14 cellular contexts compared by ENCODE assay signal in the genomic region with DNA sequence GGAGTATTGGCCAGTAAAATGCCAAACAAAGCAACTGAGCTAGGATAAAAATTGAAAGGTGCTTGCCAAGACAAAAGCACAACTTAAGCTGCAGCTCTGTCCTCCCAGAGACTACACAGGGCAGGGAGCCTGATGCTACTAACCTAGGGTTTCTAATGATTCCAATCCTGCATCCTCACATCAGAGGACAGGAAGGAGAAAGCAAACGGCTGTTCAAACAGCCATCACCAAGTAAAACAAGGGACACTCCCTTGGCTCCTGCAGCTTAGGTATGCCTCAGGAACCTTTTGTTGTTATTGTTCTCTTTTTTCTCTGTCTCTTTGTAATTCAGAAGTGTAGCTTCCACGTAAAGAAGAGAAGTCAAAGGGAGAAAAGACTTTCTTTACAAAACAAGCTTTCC.
DNase-seq lines count a peak whose midpoint lies in the region; ATAC-seq and TF ChIP-seq lines count a peak whose summit lies in the region.
"Had no signal": no experiment of that assay in that cellular context is flagged by ENCODE, and none has a peak within 500 bp of the region (broad histone marks: within the 10 kb centered on the region; RNA-seq: fewer than 3 reads in every experiment).

No MANE protein-coding gene starts in this region.

- peak overlapping the region; percentile 83 for H3K27ac Mint-ChIP-seq in endodermal cell
- no peak overlapping the region for H3K27ac Mint-ChIP-seq in activated CD4-positive, alpha-beta T cell treated with anti-CD3 and anti-CD28 coated beads for 36 hours

- peak overlapping the region in 9 of 11 experiments; percentile 0 to 62 (median 59); a peak in 14 of 22 replicates for H3K27ac ChIP-seq in BLaER1 treated with 17β-estradiol and CSF1 and Interleukin-3, amounts not matched to agents 10 nM and 100 nM
- H3K27ac ChIP-seq in HUES48 (ENCODE audit: low read depth, low read length): peak overlapping the region; percentile 95
- H3K27ac ChIP-seq in endodermal cell (ENCODE audit: low read depth, low read length): no peak overlapping the region

- H4K20me1 ChIP-seq in BLaER1 treated with 17β-estradiol and CSF1 and Interleukin-3, amounts not matched to agents 10 nM and 100 nM: peaks cover 0 to 100% (median 59%) of the 10 kb centered on the region in 11 experiments; a peak in 10 of 22 replicates

- no peak for ATAC-seq in activated CD4-positive, alpha-beta T cell treated with anti-CD3 and anti-CD28 coated beads for 36 hours
- ATAC-seq: natural killer cell treated with Interleukin-12 subunit alpha and Interleukin-12 subunit beta and Interleukin-15 and Interleukin-18, amount 100 ng/mL, for 72 hours had no signal

- no peaks in the 10 kb centered on the region for H3K27me3 ChIP-seq in BLaER1 treated with 17β-estradiol and CSF1 and Interleukin-3, amounts not matched to agents 10 nM and 100 nM
- H3K27me3 ChIP-seq in HUES48 (ENCODE audit: control insufficient read depth, insufficient read depth, low read length): no peaks in the 10 kb centered on the region
- no peaks in the 10 kb centered on the region for H3K27me3 ChIP-seq in endodermal cell (ENCODE audit: control insufficient read depth, insufficient read depth, low read length, poor library complexity, severe bottlenecking)
- H3K27me3 ChIP-seq: upper lobe of left lung had no signal

- peak; percentile 98 for DNase-seq in NCI-H748 treated with DMSO at 0.1 percent for 48 hours (lab: John Stamatoyannopoulos, UW)
- DNase-seq in endodermal cell: peak; percentile 70
- no peak for DNase-seq in KG1 (lab: John Stamatoyannopoulos, UW)
- DNase-seq in nucleus accumbens (lab: John Stamatoyannopoulos, UW): no peak
- DNase-seq in activated CD4-positive, alpha-beta T cell treated with anti-CD3 and anti-CD28 coated beads for 36 hours: no peak
- no peak for DNase-seq in islet precursor cell
- DNase-seq: activated CD4-positive, alpha-beta T cell treated with anti-CD3 and anti-CD28 coated beads for 1 hour; activated T-cell treated with anti-CD3 and anti-CD28 coated beads for 4 hours; NCI-H1436 treated with DMSO at 0.1 percent for 48 hours; stimulated activated CD4-positive, alpha-beta T cell treated with anti-CD3 and anti-CD28 coated beads, Interleukin-4, amount 100 ng/mL, for 1 hour; upper lobe of left lung had no signal

- H3K9me3 Mint-ChIP-seq in endodermal cell: no peaks in the 10 kb centered on the region
- H3K9me3 Mint-ChIP-seq in activated CD4-positive, alpha-beta T cell treated with anti-CD3 and anti-CD28 coated beads for 36 hours (ENCODE audit: low read depth): no peaks in the 10 kb centered on the region
- H3K9me3 Mint-ChIP-seq: natural killer cell treated with Interleukin-12 subunit alpha and Interleukin-12 subunit beta and Interleukin-15 and Interleukin-18, amount 100 ng/mL, for 72 hours had no signal

- H3K27me3 Mint-ChIP-seq in endodermal cell (ENCODE audit: insufficient read depth): no peaks in the 10 kb centered on the region
- H3K27me3 Mint-ChIP-seq in activated CD4-positive, alpha-beta T cell treated with anti-CD3 and anti-CD28 coated beads for 36 hours: peaks cover 26% of the 10 kb centered on the region

- no peaks in the 10 kb centered on the region for H3K9me3 ChIP-seq in BLaER1 treated with 17β-estradiol and CSF1 and Interleukin-3, amounts not matched to agents 10 nM and 100 nM (replicated peaks in 1 of 11)
- H3K9me3 ChIP-seq in HUES48 (ENCODE audit: control insufficient read depth, insufficient read depth, low read length): no peaks in the 10 kb centered on the region
- no peaks in the 10 kb centered on the region for H3K9me3 ChIP-seq in endodermal cell (ENCODE audit: control insufficient read depth, low read length)
- H3K9me3 ChIP-seq: upper lobe of left lung had no signal

- peaks cover 41 to 77% (median 58%) of the 10 kb centered on the region in 10 experiments for H3K4me1 ChIP-seq in BLaER1 treated with 17β-estradiol and CSF1 and Interleukin-3, amounts not matched to agents 10 nM and 100 nM
- H3K4me1 ChIP-seq in HUES48 (ENCODE audit: control insufficient read depth, insufficient read depth, low read length): peaks cover 62% of the 10 kb centered on the region
- H3K4me1 ChIP-seq in endodermal cell (ENCODE audit: control insufficient read depth, insufficient read depth, low read length): peaks cover 5% of the 10 kb centered on the region

- no peaks in the 10 kb centered on the region for H3K36me3 Mint-ChIP-seq in endodermal cell (ENCODE audit: low read depth)
- no peaks in the 10 kb centered on the region for H3K36me3 Mint-ChIP-seq in activated CD4-positive, alpha-beta T cell treated with anti-CD3 and anti-CD28 coated beads for 36 hours (ENCODE audit: low read depth)
- H3K36me3 Mint-ChIP-seq: natural killer cell treated with Interleukin-12 subunit alpha and Interleukin-12 subunit beta and Interleukin-15 and Interleukin-18, amount 100 ng/mL, for 72 hours had no signal

- intact Hi-C loops in activated CD4-positive, alpha-beta T cell treated with anti-CD3 and anti-CD28 coated beads for 36 hours (cut with DNase I, micrococcal nuclease): loop anchor here in 1 of 2 experiments (5.0 kb wide), 1 partner anchor 99 kb away; a partner anchor contains a TSS

- TF ChIP-seq CTCF in endodermal cell (conservative IDR thresholded peaks at IDR 0.05): no peak

- H3K9ac ChIP-seq in BLaER1 treated with 17β-estradiol and CSF1 and Interleukin-3, amounts not matched to agents 10 nM and 100 nM: peak overlapping the region in 5 of 11 experiments; percentile 16 to 59 (median 22); a peak in 4 of 22 replicates
- H3K9ac ChIP-seq in HUES48 (ENCODE audit: low read depth, low read length) (no peak overlapping the region), endodermal cell (ENCODE audit: extremely low read depth, low read length, poor library complexity, severe bottlenecking) (no peak overlapping the region)

- peaks cover 29% of the 10 kb centered on the region for H3K4me1 Mint-ChIP-seq in endodermal cell
- H3K4me1 Mint-ChIP-seq in activated CD4-positive, alpha-beta T cell treated with anti-CD3 and anti-CD28 coated beads for 36 hours: peaks cover 25% of the 10 kb centered on the region

- CTCF ChIA-PET in activated CD4-positive, alpha-beta T cell treated with anti-CD3 and anti-CD28 coated beads for 36 hours (lab: Charles Lee): interaction anchor here (0.8 to 1.1 kb wide), 2 partner anchors 10 to 16 kb away, joined by 3 to 4 read pairs; no protein-coding TSS in a partner anchor

- 9% methylated on average over 2 of the region's 2 CpGs; no CpG with 5 or more reads in 1 of the 2 experiments for WGBS in endodermal cell (ENCODE audit: insufficient coverage in 1 of 2, insufficient read length in 1 of 2), 2 experiments

- H3K4me3 Mint-ChIP-seq in endodermal cell: no peak overlapping the region
- H3K4me3 Mint-ChIP-seq in activated CD4-positive, alpha-beta T cell treated with anti-CD3 and anti-CD28 coated beads for 36 hours: no peak overlapping the region

- H3K36me3 ChIP-seq in BLaER1 treated with 17β-estradiol and CSF1 and Interleukin-3, amounts not matched to agents 10 nM and 100 nM: peaks cover 1 to 42% (median 15%) of the 10 kb centered on the region in 11 experiments; a peak in 14 of 22 replicates
- no peaks in the 10 kb centered on the region for H3K36me3 ChIP-seq in HUES48 (ENCODE audit: control insufficient read depth, insufficient read depth, low read length)
- H3K36me3 ChIP-seq in endodermal cell (ENCODE audit: control insufficient read depth, insufficient read depth, low read length): no peaks in the 10 kb centered on the region
- H3K36me3 ChIP-seq: upper lobe of left lung had no signal

- no peak overlapping the region for H3K4me3 ChIP-seq in BLaER1 treated with 17β-estradiol and CSF1 and Interleukin-3, amounts not matched to agents 10 nM and 100 nM
- H3K4me3 ChIP-seq in HUES48 (ENCODE audit: low read depth, low read length) (peak overlapping the region; percentile 41), endodermal cell (ENCODE audit: low read length) (no peak overlapping the region)
- H3K4me3 ChIP-seq: upper lobe of left lung had no signal

- peak overlapping the region; percentile 54 to 81 (median 73) for H3K4me2 ChIP-seq in BLaER1 treated with 17β-estradiol and CSF1 and Interleukin-3, amounts not matched to agents 10 nM and 100 nM

- POLR2A ChIA-PET in activated CD4-positive, alpha-beta T cell treated with anti-CD3 and anti-CD28 coated beads for 36 hours (lab: Charles Lee): no interaction called here

Comparison
In these comparisons a context has a peak if more than half of its experiments do, and no peak if none do; other contexts are left out.
1. DNase-seq: peak in NCI-H748 treated with DMSO at 0.1 percent for 48 hours (single experiment) and endodermal cell (single experiment); none in KG1 (single experiment), nucleus accumbens (0 of 56), activated CD4-positive, alpha-beta T cell treated with anti-CD3 and anti-CD28 coated beads for 36 hours (single experiment) and islet precursor cell (single experiment).